In genomic region chr22:25777870-25778269, GRCh38 we compare ENCODE assay signal across 9 cellular contexts. TPM values are rescaled to one million over a fixed set of nuclear protein-coding genes. Genes with fewer than 3 reads are reported as not detected.
DNase-seq lines count a peak whose midpoint lies in the region; ATAC-seq and TF ChIP-seq lines count a peak whose summit lies in the region.
"Had no signal": no experiment of that assay in that cellular context is flagged by ENCODE, and none has a peak within 500 bp of the region (broad histone marks: within the 10 kb centered on the region; RNA-seq: fewer than 3 reads in every experiment).

No MANE protein-coding gene starts in this region.

- no peak overlapping the region for H3K4me3 ChIP-seq in DND-41 (ENCODE audit: low read depth in 1 of 2, low read length in 2 of 2)
- H3K4me3 ChIP-seq: lung had no signal

- TF ChIP-seq CTCF in DND-41 (IDR thresholded peaks at IDR 0.05; ENCODE audit: borderline replicate concordance, extremely low read depth, low read length, poor library complexity, severe bottlenecking), result peak; percentile 57
- TF ChIP-seq CTCF in foreskin keratinocyte (conservative IDR thresholded peaks at IDR 0.05), result peak; percentile 62

- H3K27me3 ChIP-seq in DND-41 (ENCODE audit: insufficient read depth, low read length, poor library complexity), result no peaks in the 10 kb centered on the region
- H3K27me3 ChIP-seq in foreskin keratinocyte, result no peaks in the 10 kb centered on the region

- DNase-seq in DND-41 (peak; percentile 30), HT-29 (ENCODE audit: low spot score) (peak; percentile 58), SK-N-DZ (ENCODE audit: low spot score) (peak; percentile 65), foreskin keratinocyte (peak in 1 of 2 donors; percentile 33), nucleus accumbens (lab: John Stamatoyannopoulos, UW) (no peak), KG1 (lab: John Stamatoyannopoulos, UW) (no peak)
- DNase-seq in activated naive CD4-positive, alpha-beta T cell treated with Interleukin-2 at 50 U/mL for 16 hours, result no peak

- H2AFZ ChIP-seq in DND-41 (ENCODE audit: low read depth, low read length), result no peak overlapping the region

- H3K4me1 ChIP-seq in DND-41 (ENCODE audit: insufficient read depth, low read length) (peaks cover under 1% of the 10 kb centered on the region), foreskin keratinocyte (no peaks in the 10 kb centered on the region)

- H3K9ac ChIP-seq in DND-41 (ENCODE audit: low read depth, low read length), result no peak overlapping the region

- H3K27ac ChIP-seq in DND-41 (ENCODE audit: low read length) (no peak overlapping the region), foreskin keratinocyte (no peak overlapping the region)

- no peaks in the 10 kb centered on the region for H3K79me2 ChIP-seq in DND-41 (ENCODE audit: insufficient read depth, low read length)

- ATAC-seq in DND-41 (ENCODE audit: insufficient read depth, low read depth) (peak; percentile 48; the same call in 1 of the 3 replicates), foreskin keratinocyte (peak; percentile 32), GM18907 (IDR thresholded peaks at IDR 0.05; ENCODE audit: unreplicated experiment) (no peak)

- H3K9me3 ChIP-seq in DND-41 (ENCODE audit: insufficient read depth, low read length, severe bottlenecking), result no peaks in the 10 kb centered on the region

- no peak overlapping the region for H3K4me2 ChIP-seq in DND-41 (ENCODE audit: insufficient read depth, low read length)

- H3K36me3 ChIP-seq in DND-41 (ENCODE audit: insufficient read depth, low read length), result no peaks in the 10 kb centered on the region

- no peaks in the 10 kb centered on the region for H4K20me1 ChIP-seq in DND-41 (ENCODE audit: insufficient read depth, low read length)

RNA-seq across cellular contexts. Expression of gene MYO18B, which starts 35.9 kb away (rescaled TPM):
- not detected in 2 replicates for total RNA-seq in HT-29 (2014; rRNA removed; shearing (Covaris generic))
- polyA plus RNA-seq in SK-N-DZ (2014; cell fraction: cytosol; rRNA removed), result 0.24 and 0.27 TPM in 2 replicates
- polyA plus RNA-seq in SK-N-DZ (2014; cell fraction: nucleus; rRNA removed), result 0.20 and 0.40 TPM in 2 replicates
- not detected in 2 replicates for total RNA-seq in foreskin keratinocyte
- not detected in 2 replicates for polyA plus RNA-seq in foreskin keratinocyte

Comparison
In these comparisons a context has a peak if more than half of its experiments do, and no peak if none do; other contexts are left out.
1. DNase-seq: peak in DND-41 (single experiment), HT-29 (single experiment) and SK-N-DZ (single experiment); none in nucleus accumbens (0 of 56), KG1 (single experiment) and activated naive CD4-positive, alpha-beta T cell treated with Interleukin-2 at 50 U/mL for 16 hours (single experiment).